8 cellular contexts compared by ENCODE assay signal in the genomic region with DNA sequence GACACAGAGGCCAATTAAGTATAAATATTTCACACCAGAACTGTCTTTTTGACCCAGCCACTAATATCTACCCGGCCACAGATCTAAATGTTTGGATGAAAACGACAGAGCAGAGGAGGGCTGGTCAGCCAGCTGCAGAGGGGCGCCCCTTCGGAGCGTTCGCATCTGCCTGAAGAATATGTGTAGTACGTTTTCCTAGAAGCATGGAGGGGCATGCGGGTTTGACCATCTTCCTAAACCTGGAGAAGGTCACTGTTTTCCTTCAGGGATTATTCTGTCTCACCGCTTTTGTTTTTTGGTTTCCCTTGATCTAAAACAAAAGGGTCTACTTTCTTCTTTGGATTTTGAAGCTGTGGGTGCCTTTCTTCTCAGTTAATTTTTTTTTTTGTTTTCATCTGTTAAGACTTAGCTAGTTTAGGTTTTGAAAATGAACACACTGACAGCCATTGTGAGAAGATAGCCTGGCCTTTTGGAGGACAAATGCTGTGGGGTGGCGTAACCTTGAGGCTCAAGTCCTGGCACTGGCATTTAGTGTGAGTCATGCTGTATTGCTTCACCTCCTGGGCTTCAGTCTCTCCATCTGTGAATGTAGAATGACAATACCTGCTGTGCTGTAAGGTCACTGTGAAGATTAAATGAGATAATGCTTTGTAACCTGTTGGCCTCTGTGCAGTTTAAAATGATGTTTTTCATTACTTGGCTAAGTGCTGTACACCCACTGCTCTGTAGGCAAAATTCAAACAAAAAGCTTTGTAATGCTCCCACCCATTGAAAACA.
DNase-seq lines count a peak whose midpoint lies in the region; ATAC-seq and TF ChIP-seq lines count a peak whose summit lies in the region.

No MANE protein-coding gene starts in this region.

- no peaks in the 10 kb centered on the region for H3K9me3 ChIP-seq in adrenal gland (replicated peaks in 1 of 3)
- H3K9me3 ChIP-seq in iPS DF 6.9 (ENCODE audit: control insufficient read depth, insufficient read depth, low read length), result no peaks in the 10 kb centered on the region
- no peaks in the 10 kb centered on the region for H3K9me3 ChIP-seq in subcutaneous abdominal adipose tissue (ENCODE audit: control insufficient read depth in 5 of 5, low read length in 5 of 5)

- no peak for TF ChIP-seq CTCF in adrenal gland (IDR thresholded peaks at IDR 0.05)

- DNase-seq in HS-5 (ENCODE audit: low read depth), result peak; percentile 64
- DNase-seq in adrenal gland, result peak; percentile 79 to 94 (median 90)
- DNase-seq in iPS DF 6.9 (ENCODE audit: low read depth, low spot score), result peak; percentile 25
- no peak for DNase-seq in NCI-H2107 (lab: John Stamatoyannopoulos, UW)
- no peak for DNase-seq in pons (ENCODE audit: low spot score)

- TF ChIP-seq POLR2A in adrenal gland (IDR thresholded peaks at IDR 0.05), result no peak

- H3K27ac ChIP-seq in adrenal gland (peak overlapping the region; percentile 58 to 94 (median 78)), iPS DF 6.9 (ENCODE audit: low read length) (no peak overlapping the region), subcutaneous abdominal adipose tissue (ENCODE audit: low read depth, low read length) (peak overlapping the region; percentile 71)

- H3K4me3 ChIP-seq in adrenal gland, result no peak overlapping the region
- no peak overlapping the region for H3K4me3 ChIP-seq in iPS DF 6.9 (ENCODE audit: low read length)
- H3K4me3 ChIP-seq in subcutaneous abdominal adipose tissue (ENCODE audit: low read depth in 1 of 5, low read length in 5 of 5), result no peak overlapping the region

- H3K4me1 ChIP-seq in adrenal gland (replicated peaks in 1 of 2) (peaks cover 6 to 21% of the 10 kb centered on the region in 2 donors), iPS DF 6.9 (ENCODE audit: control insufficient read depth, insufficient read depth, low read length) (no peaks in the 10 kb centered on the region), subcutaneous abdominal adipose tissue (ENCODE audit: control insufficient read depth in 5 of 5, insufficient read depth in 5 of 5, low read length in 5 of 5) (peaks cover 0 to 19% (median 9%) of the 10 kb centered on the region in 5 donors)

- no peaks in the 10 kb centered on the region for H3K36me3 ChIP-seq in adrenal gland (replicated peaks in 1 of 2)
- no peaks in the 10 kb centered on the region for H3K36me3 ChIP-seq in iPS DF 6.9 (ENCODE audit: control insufficient read depth, insufficient read depth, low read length)
- H3K36me3 ChIP-seq in subcutaneous abdominal adipose tissue (ENCODE audit: control insufficient read depth in 5 of 5, insufficient read depth in 5 of 5, low read length in 5 of 5), result no peaks in the 10 kb centered on the region

- H3K27me3 ChIP-seq in adrenal gland, result no peaks in the 10 kb centered on the region
- no peaks in the 10 kb centered on the region for H3K27me3 ChIP-seq in iPS DF 6.9 (ENCODE audit: control insufficient read depth, insufficient read depth, low read length)
- no peaks in the 10 kb centered on the region for H3K27me3 ChIP-seq in subcutaneous abdominal adipose tissue (ENCODE audit: control insufficient read depth in 5 of 5, insufficient read depth in 4 of 5, low read length in 5 of 5)

- ATAC-seq in HG02642 (IDR thresholded peaks at IDR 0.05; ENCODE audit: poor library complexity, unreplicated experiment) (no peak), HG03025 (IDR thresholded peaks at IDR 0.05; ENCODE audit: low FRiP score, unreplicated experiment) (no peak)

- H3K9ac ChIP-seq in subcutaneous abdominal adipose tissue (ENCODE audit: low read length in 5 of 5), result peak overlapping the region in 2 of 5 donors; percentile 43 to 50

- 24 to 35% (median 32%) methylated on average over 10 of the region's 10 CpGs for WGBS in adrenal gland, 4 donors
- WGBS in iPS DF 6.9 (ENCODE audit: insufficient coverage, insufficient read length), result no CpG with 5 or more reads among the region's 10 CpGs

- intact Hi-C loops in adrenal gland (cut with DNase I), result no loop called here

Comparison
In these comparisons a context has a peak if more than half of its experiments do, and no peak if none do; other contexts are left out.
1. DNase-seq: peak in HS-5 (single experiment), adrenal gland (7 of 7) and iPS DF 6.9 (single experiment); none in NCI-H2107 (single experiment) and pons (single experiment).